Comparison of ENCODE assay signal across 9 cellular contexts in genomic region chr3:127483902-127484591, GRCh38.
DNase-seq lines count a peak whose midpoint lies in the region; ATAC-seq and TF ChIP-seq lines count a peak whose summit lies in the region.
"Had no signal": no experiment of that assay in that cellular context is flagged by ENCODE, and none has a peak within 500 bp of the region (broad histone marks: within the 10 kb centered on the region; RNA-seq: fewer than 3 reads in every experiment).

No MANE protein-coding gene starts in this region.

- DNase-seq in DND-41 (peak; percentile 52), GM20000 (ENCODE audit: low spot score) (peak; percentile 69), left lobe of liver (ENCODE audit: low spot score) (peak; percentile 33), NCI-H2196 treated with DMSO at 0.1 percent for 48 hours (lab: John Stamatoyannopoulos, UW; ENCODE audit: unreplicated experiment) (no peak), T-helper 9 cell (no peak), left cardiac atrium (no peak)
- DNase-seq in Jurkat, Clone E6-1 (ENCODE audit: low read depth, low spot score): peak; percentile 92
- DNase-seq: DMS79 treated with DMSO at 0.1 percent for 48 hours had no signal

- peak; percentile 83 for ATAC-seq in DND-41 (ENCODE audit: insufficient read depth, low read depth)
- ATAC-seq in left lobe of liver: no peak
- ATAC-seq in HG03354 (IDR thresholded peaks at IDR 0.05; ENCODE audit: poor library complexity, severe bottlenecking, unreplicated experiment): no peak
- ATAC-seq in left cardiac atrium: no peak

- no peaks in the 10 kb centered on the region for H3K36me3 ChIP-seq in DND-41 (ENCODE audit: insufficient read depth, low read length)

- H3K4me2 ChIP-seq in DND-41 (ENCODE audit: insufficient read depth, low read length): no peak overlapping the region

- no peak overlapping the region for H3K9ac ChIP-seq in DND-41 (ENCODE audit: low read depth, low read length)

- 0 out of 2 replicates have a peak, but pooled peaks cover 6% of the 10 kb centered on the region for H4K20me1 ChIP-seq in DND-41 (ENCODE audit: insufficient read depth, low read length)

- no peak overlapping the region for H3K4me3 ChIP-seq in DND-41 (ENCODE audit: low read depth in 1 of 2, low read length in 2 of 2)
- no peak overlapping the region for H3K4me3 ChIP-seq in Jurkat, Clone E6-1 (ENCODE audit: low read length)

- no peak overlapping the region for H3K27ac ChIP-seq in DND-41 (ENCODE audit: low read length)

- no peak overlapping the region for H2AFZ ChIP-seq in DND-41 (ENCODE audit: low read depth, low read length)

- no peaks in the 10 kb centered on the region for H3K79me2 ChIP-seq in DND-41 (ENCODE audit: insufficient read depth, low read length)

- TF ChIP-seq CTCF in DND-41 (IDR thresholded peaks at IDR 0.05; ENCODE audit: borderline replicate concordance, extremely low read depth, low read length, poor library complexity, severe bottlenecking): no peak
- no peak for TF ChIP-seq CTCF in GM20000 (IDR thresholded peaks at IDR 0.05; ENCODE audit: extremely low read depth, missing control alignments)

- intact Hi-C loops in left cardiac atrium (cut with DNase I): no loop called here

- H3K27me3 ChIP-seq in DND-41 (ENCODE audit: insufficient read depth, low read length, poor library complexity): peaks cover 23% of the 10 kb centered on the region

- no peaks in the 10 kb centered on the region for H3K9me3 ChIP-seq in DND-41 (ENCODE audit: insufficient read depth, low read length, severe bottlenecking)

- H3K4me1 ChIP-seq in DND-41 (ENCODE audit: insufficient read depth, low read length): no peaks in the 10 kb centered on the region

Comparison
In these comparisons a context has a peak if more than half of its experiments do, and no peak if none do; other contexts are left out.
1. DNase-seq: peak in DND-41 (single experiment), GM20000 (single experiment), Jurkat, Clone E6-1 (single experiment) and left lobe of liver (single experiment); none in NCI-H2196 treated with DMSO at 0.1 percent for 48 hours (single experiment), T-helper 9 cell (single experiment) and left cardiac atrium (single experiment).